22 cellular contexts compared by ENCODE assay signal in genomic region chr1:113854234-113854633, GRCh38. TPM values are rescaled to one million over a fixed set of nuclear protein-coding genes. Genes with fewer than 3 reads are reported as not detected.
DNase-seq lines count a peak whose midpoint lies in the region; ATAC-seq lines count a peak whose summit lies in the region.
"Had no signal": no experiment of that assay in that cellular context is flagged by ENCODE, and none has a peak within 500 bp of the region (broad histone marks: within the 10 kb centered on the region; RNA-seq: fewer than 3 reads in every experiment).

No MANE protein-coding gene starts in this region.

- no peaks in the 10 kb centered on the region for H3K9me3 Mint-ChIP-seq in activated CD4-positive, alpha-beta T cell treated with anti-CD3 and anti-CD28 coated beads for 36 hours (ENCODE audit: low read depth)
- H3K9me3 Mint-ChIP-seq in stimulated activated naive CD8-positive, alpha-beta T cell treated with anti-CD3 and anti-CD28 coated beads, Interleukin-15, Interleukin-2, amounts not matched to agents 100 ng/mL and 50 ng/mL, for 24 hours: no peaks in the 10 kb centered on the region
- H3K9me3 Mint-ChIP-seq in stimulated activated naive CD8-positive, alpha-beta T cell treated with anti-CD3 and anti-CD28 coated beads, Interleukin-15, amount 100 ng/mL, for 72 hours: no peaks in the 10 kb centered on the region
- no peaks in the 10 kb centered on the region for H3K9me3 Mint-ChIP-seq in activated naive CD8-positive, alpha-beta T cell treated with anti-CD3 and anti-CD28 coated beads for 36 hours
- H3K9me3 Mint-ChIP-seq: CD4-positive, alpha-beta T cell; H9 had no signal

- no peak for DNase-seq in activated CD4-positive, alpha-beta T cell treated with anti-CD3 and anti-CD28 coated beads for 36 hours
- DNase-seq in activated CD4-positive, alpha-beta T cell treated with anti-CD3 and anti-CD28 coated beads for 4 hours: no peak
- no peak for DNase-seq in stimulated activated naive CD8-positive, alpha-beta T cell treated with anti-CD3 and anti-CD28 coated beads, Interleukin-15, amount 100 ng/mL, for 72 hours
- DNase-seq in activated naive CD8-positive, alpha-beta T cell treated with anti-CD3 and anti-CD28 coated beads for 36 hours: no peak
- DNase-seq in hippocampal formation (lab: John Stamatoyannopoulos, UW) (no peak), dedifferentiated amniotic fluid mesenchymal stem cell (ENCODE audit: extremely low spot score) (no peak), T-helper 9 cell (no peak)
- DNase-seq: ACHN; Calu3; CD4-positive, alpha-beta T cell; DMS153; GM23248; H9; KBM-7; NCI-H1092; NCI-H1436; NCI-H187 treated with DMSO at 0.1 percent for 48 hours; NCI-H2227 treated with DMSO at 0.1 percent for 48 hours; NCI-H510A treated with DMSO at 0.1 percent for 48 hours; NCI-H748 treated with DMSO at 0.1 percent for 48 hours; Peyer's patch had no signal

- peaks cover 58% of the 10 kb centered on the region for H3K36me3 Mint-ChIP-seq in activated CD4-positive, alpha-beta T cell treated with anti-CD3 and anti-CD28 coated beads for 36 hours (ENCODE audit: low read depth)
- H3K36me3 Mint-ChIP-seq in stimulated activated naive CD8-positive, alpha-beta T cell treated with anti-CD3 and anti-CD28 coated beads, Interleukin-15, Interleukin-2, amounts not matched to agents 100 ng/mL and 50 ng/mL, for 24 hours (ENCODE audit: low read depth): peaks cover 75% of the 10 kb centered on the region
- peaks cover 50% of the 10 kb centered on the region for H3K36me3 Mint-ChIP-seq in activated naive CD8-positive, alpha-beta T cell treated with anti-CD3 and anti-CD28 coated beads for 36 hours

- intact Hi-C loops in activated CD4-positive, alpha-beta T cell treated with anti-CD3 and anti-CD28 coated beads for 36 hours (cut with DNase I, micrococcal nuclease): no loop called here

- H3K4me3 Mint-ChIP-seq in activated CD4-positive, alpha-beta T cell treated with anti-CD3 and anti-CD28 coated beads for 36 hours: no peak overlapping the region
- no peak overlapping the region for H3K4me3 Mint-ChIP-seq in stimulated activated naive CD8-positive, alpha-beta T cell treated with anti-CD3 and anti-CD28 coated beads, Interleukin-15, Interleukin-2, amounts not matched to agents 100 ng/mL and 50 ng/mL, for 24 hours
- no peak overlapping the region for H3K4me3 Mint-ChIP-seq in stimulated activated naive CD8-positive, alpha-beta T cell treated with anti-CD3 and anti-CD28 coated beads, Interleukin-15, amount 100 ng/mL, for 72 hours
- H3K4me3 Mint-ChIP-seq in activated naive CD8-positive, alpha-beta T cell treated with anti-CD3 and anti-CD28 coated beads for 36 hours: no peak overlapping the region
- H3K4me3 Mint-ChIP-seq: CD4-positive, alpha-beta T cell; H9 had no signal

- H3K27ac Mint-ChIP-seq in activated CD4-positive, alpha-beta T cell treated with anti-CD3 and anti-CD28 coated beads for 36 hours: peak overlapping the region; percentile 37
- H3K27ac Mint-ChIP-seq in stimulated activated naive CD8-positive, alpha-beta T cell treated with anti-CD3 and anti-CD28 coated beads, Interleukin-15, Interleukin-2, amounts not matched to agents 100 ng/mL and 50 ng/mL, for 24 hours: peak overlapping the region; percentile 9
- H3K27ac Mint-ChIP-seq in stimulated activated naive CD8-positive, alpha-beta T cell treated with anti-CD3 and anti-CD28 coated beads, Interleukin-15, amount 100 ng/mL, for 72 hours: no peak overlapping the region
- H3K27ac Mint-ChIP-seq in activated naive CD8-positive, alpha-beta T cell treated with anti-CD3 and anti-CD28 coated beads for 36 hours: peak overlapping the region; percentile 47
- H3K27ac Mint-ChIP-seq: CD4-positive, alpha-beta T cell; H9 had no signal

- POLR2A ChIA-PET in activated CD4-positive, alpha-beta T cell treated with anti-CD3 and anti-CD28 coated beads for 36 hours (lab: Charles Lee): no interaction called here

- no peaks in the 10 kb centered on the region for H3K27me3 Mint-ChIP-seq in activated CD4-positive, alpha-beta T cell treated with anti-CD3 and anti-CD28 coated beads for 36 hours
- H3K27me3 Mint-ChIP-seq in stimulated activated naive CD8-positive, alpha-beta T cell treated with anti-CD3 and anti-CD28 coated beads, Interleukin-15, Interleukin-2, amounts not matched to agents 100 ng/mL and 50 ng/mL, for 24 hours: no peaks in the 10 kb centered on the region
- H3K27me3 Mint-ChIP-seq in stimulated activated naive CD8-positive, alpha-beta T cell treated with anti-CD3 and anti-CD28 coated beads, Interleukin-15, amount 100 ng/mL, for 72 hours: no peaks in the 10 kb centered on the region
- no peaks in the 10 kb centered on the region for H3K27me3 Mint-ChIP-seq in activated naive CD8-positive, alpha-beta T cell treated with anti-CD3 and anti-CD28 coated beads for 36 hours
- H3K27me3 Mint-ChIP-seq: CD4-positive, alpha-beta T cell had no signal

- ATAC-seq in activated CD4-positive, alpha-beta T cell treated with anti-CD3 and anti-CD28 coated beads for 36 hours: peak; percentile 53
- ATAC-seq in stimulated activated naive CD8-positive, alpha-beta T cell treated with anti-CD3 and anti-CD28 coated beads, Interleukin-15, amount 100 ng/mL, for 72 hours: no peak

- CTCF ChIA-PET in activated CD4-positive, alpha-beta T cell treated with anti-CD3 and anti-CD28 coated beads for 36 hours (lab: Charles Lee): no interaction called here

- peaks cover 27% of the 10 kb centered on the region for H3K4me1 Mint-ChIP-seq in activated CD4-positive, alpha-beta T cell treated with anti-CD3 and anti-CD28 coated beads for 36 hours
- peaks cover 44% of the 10 kb centered on the region for H3K4me1 Mint-ChIP-seq in stimulated activated naive CD8-positive, alpha-beta T cell treated with anti-CD3 and anti-CD28 coated beads, Interleukin-15, Interleukin-2, amounts not matched to agents 100 ng/mL and 50 ng/mL, for 24 hours (ENCODE audit: low read depth)
- peaks cover 37% of the 10 kb centered on the region for H3K4me1 Mint-ChIP-seq in stimulated activated naive CD8-positive, alpha-beta T cell treated with anti-CD3 and anti-CD28 coated beads, Interleukin-15, amount 100 ng/mL, for 72 hours
- H3K4me1 Mint-ChIP-seq in activated naive CD8-positive, alpha-beta T cell treated with anti-CD3 and anti-CD28 coated beads for 36 hours: peaks cover 28% of the 10 kb centered on the region
- H3K4me1 Mint-ChIP-seq: H9 had no signal

RNA-seq across cellular contexts. Expression of gene PTPN22, which starts 17.3 kb away (rescaled TPM):
- 10 to 100 TPM; 42.4 to 52.6 TPM for total RNA-seq in activated CD4-positive, alpha-beta T cell treated with anti-CD3 and anti-CD28 coated beads for 36 hours
- 10 to 100 TPM; 67.9 to 68.4 TPM for total RNA-seq in activated naive CD8-positive, alpha-beta T cell treated with anti-CD3 and anti-CD28 coated beads for 36 hours
- total RNA-seq: H9 had no signal

RNA-seq across cellular contexts. Expression of gene BCL2L15, which starts 33.1 kb away (rescaled TPM):
- 1 to 10 TPM; 1.1 to 1.3 TPM for total RNA-seq in activated CD4-positive, alpha-beta T cell treated with anti-CD3 and anti-CD28 coated beads for 36 hours
- total RNA-seq in activated naive CD8-positive, alpha-beta T cell treated with anti-CD3 and anti-CD28 coated beads for 36 hours: 1 to 10 TPM in 1 of 2 experiments, under 1 TPM in 1; 0.88 to 2.2 TPM

RNA-seq across cellular contexts. Expression of gene RSBN1, which starts 42.0 kb away (rescaled TPM):
- 10 to 100 TPM; 22.1 to 24.3 TPM for total RNA-seq in activated CD4-positive, alpha-beta T cell treated with anti-CD3 and anti-CD28 coated beads for 36 hours
- 10 to 100 TPM; 15.4 to 16.3 TPM for total RNA-seq in activated naive CD8-positive, alpha-beta T cell treated with anti-CD3 and anti-CD28 coated beads for 36 hours

RNA-seq across cellular contexts. Expression of gene AP4B1, which starts 50.4 kb away (rescaled TPM):
- total RNA-seq in activated CD4-positive, alpha-beta T cell treated with anti-CD3 and anti-CD28 coated beads for 36 hours: 10 to 100 TPM; 27.7 to 39.2 TPM
- total RNA-seq in activated naive CD8-positive, alpha-beta T cell treated with anti-CD3 and anti-CD28 coated beads for 36 hours: 10 to 100 TPM; 36.8 to 37.7 TPM

RNA-seq across cellular contexts. Expression of gene DCLRE1B, which starts 50.9 kb away (rescaled TPM):
- 10 to 100 TPM; 18.2 to 21.8 TPM for total RNA-seq in activated CD4-positive, alpha-beta T cell treated with anti-CD3 and anti-CD28 coated beads for 36 hours
- total RNA-seq in activated naive CD8-positive, alpha-beta T cell treated with anti-CD3 and anti-CD28 coated beads for 36 hours: 10 to 100 TPM; 25.2 to 26.5 TPM

Comparison
In these comparisons a context has a peak if more than half of its experiments do, and no peak if none do; other contexts are left out.
1. H3K27ac Mint-ChIP-seq: peak in activated CD4-positive, alpha-beta T cell treated with anti-CD3 and anti-CD28 coated beads for 36 hours (single experiment), stimulated activated naive CD8-positive, alpha-beta T cell treated with anti-CD3 and anti-CD28 coated beads, Interleukin-15, Interleukin-2, amounts not matched to agents 100 ng/mL and 50 ng/mL, for 24 hours (single experiment) and activated naive CD8-positive, alpha-beta T cell treated with anti-CD3 and anti-CD28 coated beads for 36 hours (single experiment); none in stimulated activated naive CD8-positive, alpha-beta T cell treated with anti-CD3 and anti-CD28 coated beads, Interleukin-15, amount 100 ng/mL, for 72 hours (0 of 2).